In the genomic region with DNA sequence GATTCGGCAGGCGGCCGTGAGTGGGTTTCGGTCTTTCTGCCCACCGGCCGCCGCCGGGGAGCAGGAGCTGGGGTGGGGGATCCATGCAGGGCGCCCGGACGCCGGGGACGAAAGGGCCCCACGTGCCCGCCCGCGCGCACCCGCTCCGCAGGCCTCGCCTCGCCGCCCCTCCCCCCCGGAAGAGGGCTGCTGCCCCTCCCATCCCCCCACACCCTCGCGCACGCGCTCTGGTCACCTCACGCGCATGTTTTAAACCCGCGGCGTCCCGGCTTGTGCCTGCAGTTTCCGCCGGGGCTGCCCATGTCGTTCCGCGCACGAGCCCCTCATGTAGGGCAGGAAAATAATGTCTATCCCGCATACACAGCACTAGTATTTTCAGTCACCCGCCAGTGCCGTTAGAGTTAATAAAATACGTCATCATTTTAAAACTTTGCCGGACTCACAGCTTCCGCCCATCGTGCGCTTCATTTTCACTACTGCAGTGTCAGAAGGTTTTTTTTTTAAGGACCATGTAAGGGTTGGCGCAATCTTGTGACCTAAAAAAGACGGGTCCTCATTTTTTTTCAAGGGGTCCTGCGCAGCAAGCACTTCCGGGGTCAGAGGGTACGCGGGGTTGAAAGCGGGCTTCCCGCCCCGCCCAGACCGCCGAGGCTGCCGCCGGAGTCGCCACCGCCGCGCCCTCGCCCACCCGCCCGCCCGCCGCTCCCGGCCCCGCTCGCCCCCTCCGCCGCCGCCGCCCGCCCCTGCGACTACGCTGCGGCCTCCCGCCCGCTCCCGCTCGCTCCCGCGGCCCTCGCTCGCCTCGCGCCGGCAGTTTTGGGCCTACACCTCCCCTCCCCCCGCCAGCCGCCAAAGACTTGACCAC, we compare ENCODE assay signal across 1 cellular context.
TF ChIP-seq lines count a peak whose summit lies in the region.

A gene (plus strand): TSS at position 640 of the 865 bp plus-strand sequence. CDS start 267 bp downstream, outside the sequence.

TF ChIP-seq in K562, 482 proteins besides CTCF, POLR2A, EP300 and RAD21 (continued from another document and continues in another):
- TF ChIP-seq, protein P1, sequence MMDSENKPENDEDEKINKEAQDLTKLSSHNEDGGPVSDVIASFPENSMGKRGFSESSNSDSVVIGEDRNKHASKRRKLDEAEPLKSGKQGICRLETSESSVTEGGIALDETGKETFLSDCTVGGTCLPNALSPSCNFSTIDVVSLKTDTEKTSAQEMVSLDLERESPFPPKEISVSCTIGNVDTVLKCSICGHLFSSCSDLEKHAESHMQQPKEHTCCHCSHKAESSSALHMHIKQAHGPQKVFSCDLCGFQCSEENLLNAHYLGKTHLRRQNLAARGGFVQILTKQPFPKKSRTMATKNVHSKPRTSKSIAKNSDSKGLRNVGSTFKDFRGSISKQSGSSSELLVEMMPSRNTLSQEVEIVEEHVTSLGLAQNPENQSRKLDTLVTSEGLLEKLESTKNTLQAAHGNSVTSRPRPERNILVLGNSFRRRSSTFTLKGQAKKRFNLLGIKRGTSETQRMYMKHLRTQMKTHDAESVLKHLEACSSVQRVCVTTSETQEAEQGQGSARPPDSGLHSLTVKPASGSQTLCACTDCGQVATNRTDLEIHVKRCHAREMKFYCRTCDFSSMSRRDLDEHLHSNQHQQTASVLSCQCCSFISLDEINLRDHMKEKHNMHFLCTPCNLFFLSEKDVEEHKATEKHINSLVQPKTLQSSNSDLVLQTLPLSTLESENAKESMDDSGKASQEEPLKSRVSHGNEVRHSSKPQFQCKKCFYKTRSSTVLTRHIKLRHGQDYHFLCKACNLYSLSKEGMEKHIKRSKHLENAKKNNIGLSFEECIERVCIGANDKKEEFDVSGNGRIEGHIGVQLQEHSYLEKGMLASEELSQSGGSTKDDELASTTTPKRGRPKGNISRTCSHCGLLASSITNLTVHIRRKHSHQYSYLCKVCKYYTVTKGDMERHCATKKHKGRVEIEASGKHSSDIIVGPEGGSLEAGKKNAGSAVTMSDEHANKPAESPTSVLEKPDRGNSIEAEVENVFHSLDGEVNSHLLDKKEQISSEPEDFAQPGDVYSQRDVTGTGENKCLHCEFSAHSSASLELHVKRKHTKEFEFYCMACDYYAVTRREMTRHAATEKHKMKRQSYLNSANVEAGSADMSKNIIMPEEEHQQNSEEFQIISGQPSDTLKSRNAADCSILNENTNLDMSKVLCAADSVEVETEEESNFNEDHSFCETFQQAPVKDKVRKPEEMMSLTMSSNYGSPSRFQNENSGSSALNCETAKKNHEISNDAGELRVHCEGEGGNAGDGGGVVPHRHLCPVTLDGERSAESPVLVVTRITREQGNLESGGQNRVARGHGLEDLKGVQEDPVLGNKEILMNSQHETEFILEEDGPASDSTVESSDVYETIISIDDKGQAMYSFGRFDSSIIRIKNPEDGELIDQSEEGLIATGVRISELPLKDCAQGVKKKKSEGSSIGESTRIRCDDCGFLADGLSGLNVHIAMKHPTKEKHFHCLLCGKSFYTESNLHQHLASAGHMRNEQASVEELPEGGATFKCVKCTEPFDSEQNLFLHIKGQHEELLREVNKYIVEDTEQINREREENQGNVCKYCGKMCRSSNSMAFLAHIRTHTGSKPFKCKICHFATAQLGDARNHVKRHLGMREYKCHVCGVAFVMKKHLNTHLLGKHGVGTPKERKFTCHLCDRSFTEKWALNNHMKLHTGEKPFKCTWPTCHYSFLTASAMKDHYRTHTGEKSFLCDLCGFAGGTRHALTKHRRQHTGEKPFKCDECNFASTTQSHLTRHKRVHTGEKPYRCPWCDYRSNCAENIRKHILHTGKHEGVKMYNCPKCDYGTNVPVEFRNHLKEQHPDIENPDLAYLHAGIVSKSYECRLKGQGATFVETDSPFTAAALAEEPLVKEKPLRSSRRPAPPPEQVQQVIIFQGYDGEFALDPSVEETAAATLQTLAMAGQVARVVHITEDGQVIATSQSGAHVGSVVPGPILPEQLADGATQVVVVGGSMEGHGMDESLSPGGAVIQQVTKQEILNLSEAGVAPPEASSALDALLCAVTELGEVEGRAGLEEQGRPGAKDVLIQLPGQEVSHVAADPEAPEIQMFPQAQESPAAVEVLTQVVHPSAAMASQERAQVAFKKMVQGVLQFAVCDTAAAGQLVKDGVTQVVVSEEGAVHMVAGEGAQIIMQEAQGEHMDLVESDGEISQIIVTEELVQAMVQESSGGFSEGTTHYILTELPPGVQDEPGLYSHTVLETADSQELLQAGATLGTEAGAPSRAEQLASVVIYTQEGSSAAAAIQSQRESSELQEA (IDR thresholded peaks at IDR 0.05; ENCODE audit: low read depth) = no peak
- TF ChIP-seq, protein P2, sequence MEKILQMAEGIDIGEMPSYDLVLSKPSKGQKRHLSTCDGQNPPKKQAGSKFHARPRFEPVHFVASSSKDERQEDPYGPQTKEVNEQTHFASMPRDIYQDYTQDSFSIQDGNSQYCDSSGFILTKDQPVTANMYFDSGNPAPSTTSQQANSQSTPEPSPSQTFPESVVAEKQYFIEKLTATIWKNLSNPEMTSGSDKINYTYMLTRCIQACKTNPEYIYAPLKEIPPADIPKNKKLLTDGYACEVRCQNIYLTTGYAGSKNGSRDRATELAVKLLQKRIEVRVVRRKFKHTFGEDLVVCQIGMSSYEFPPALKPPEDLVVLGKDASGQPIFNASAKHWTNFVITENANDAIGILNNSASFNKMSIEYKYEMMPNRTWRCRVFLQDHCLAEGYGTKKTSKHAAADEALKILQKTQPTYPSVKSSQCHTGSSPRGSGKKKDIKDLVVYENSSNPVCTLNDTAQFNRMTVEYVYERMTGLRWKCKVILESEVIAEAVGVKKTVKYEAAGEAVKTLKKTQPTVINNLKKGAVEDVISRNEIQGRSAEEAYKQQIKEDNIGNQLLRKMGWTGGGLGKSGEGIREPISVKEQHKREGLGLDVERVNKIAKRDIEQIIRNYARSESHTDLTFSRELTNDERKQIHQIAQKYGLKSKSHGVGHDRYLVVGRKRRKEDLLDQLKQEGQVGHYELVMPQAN (IDR thresholded peaks at IDR 0.05; ENCODE audit: borderline replicate concordance) = no peak
- TF ChIP-seq JUND (IDR thresholded peaks at IDR 0.05; ENCODE audit: borderline replicate concordance, low read depth, low read length) (no peak; the same call in 1 of the 2 replicates), JUND (tag; IDR thresholded peaks at IDR 0.05; ENCODE audit: borderline replicate concordance, low read depth, low read length) (no peak; the same call in 1 of the 3 replicates), ELF1 (tag; IDR thresholded peaks at IDR 0.05) (peak; percentile 87), MECOM (CRISPR knock-in tag; IDR thresholded peaks at IDR 0.05) (no peak), ZFPM2 (CRISPR knock-in tag; IDR thresholded peaks at IDR 0.05) (no peak), ZNF12 (CRISPR knock-in tag; IDR thresholded peaks at IDR 0.05) (no peak), ZNF766 (CRISPR knock-in tag; conservative IDR thresholded peaks at IDR 0.05) (no peak; the same call in 1 of the 2 replicates), CXXC5 (CRISPR knock-in tag; IDR thresholded peaks at IDR 0.05) (peak; percentile 80), GATA2 (CRISPR knock-in tag; IDR thresholded peaks at IDR 0.05) (no peak), POLR3A (IDR thresholded peaks at IDR 0.05; ENCODE audit: borderline replicate concordance, extremely low read depth, insufficient read depth, insufficient read length) (no peak), SOX6 (IDR thresholded peaks at IDR 0.05) (no peak; the same call in 1 of the 2 replicates), PHB2 (IDR thresholded peaks at IDR 0.05; ENCODE audit: low read depth) (no peak), TBL1XR1 (IDR thresholded peaks at IDR 0.05; ENCODE audit: low read length in 2 of 2) (no peak; a peak in 2 of 4 replicates), MIER1 (IDR thresholded peaks at IDR 0.05; ENCODE audit: low read depth) (no peak), SRSF3 (IDR thresholded peaks at IDR 0.05; ENCODE audit: insufficient read depth, low read length) (no peak), KDM5B (IDR thresholded peaks at IDR 0.05; ENCODE audit: insufficient replicate concordance, low read depth, low read length) (no peak), EWSR1 (IDR thresholded peaks at IDR 0.05; ENCODE audit: borderline replicate concordance, low read depth, partially characterized antibody) (no peak), ZNF282 (CRISPR knock-in tag; IDR thresholded peaks at IDR 0.05) (no peak)
- TF ChIP-seq, protein P3, sequence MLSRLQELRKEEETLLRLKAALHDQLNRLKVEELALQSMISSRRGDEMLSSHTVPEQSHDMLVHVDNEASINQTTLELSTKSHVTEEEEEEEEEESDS (CRISPR knock-in tag; IDR thresholded peaks at IDR 0.05) = no peak
- TF ChIP-seq, protein P4, sequence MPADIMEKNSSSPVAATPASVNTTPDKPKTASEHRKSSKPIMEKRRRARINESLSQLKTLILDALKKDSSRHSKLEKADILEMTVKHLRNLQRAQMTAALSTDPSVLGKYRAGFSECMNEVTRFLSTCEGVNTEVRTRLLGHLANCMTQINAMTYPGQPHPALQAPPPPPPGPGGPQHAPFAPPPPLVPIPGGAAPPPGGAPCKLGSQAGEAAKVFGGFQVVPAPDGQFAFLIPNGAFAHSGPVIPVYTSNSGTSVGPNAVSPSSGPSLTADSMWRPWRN (IDR thresholded peaks at IDR 0.05; ENCODE audit: low read depth) = 0 out of 2 replicates have a peak, but pooled peaks have one; percentile 26
- TF ChIP-seq, protein P5, sequence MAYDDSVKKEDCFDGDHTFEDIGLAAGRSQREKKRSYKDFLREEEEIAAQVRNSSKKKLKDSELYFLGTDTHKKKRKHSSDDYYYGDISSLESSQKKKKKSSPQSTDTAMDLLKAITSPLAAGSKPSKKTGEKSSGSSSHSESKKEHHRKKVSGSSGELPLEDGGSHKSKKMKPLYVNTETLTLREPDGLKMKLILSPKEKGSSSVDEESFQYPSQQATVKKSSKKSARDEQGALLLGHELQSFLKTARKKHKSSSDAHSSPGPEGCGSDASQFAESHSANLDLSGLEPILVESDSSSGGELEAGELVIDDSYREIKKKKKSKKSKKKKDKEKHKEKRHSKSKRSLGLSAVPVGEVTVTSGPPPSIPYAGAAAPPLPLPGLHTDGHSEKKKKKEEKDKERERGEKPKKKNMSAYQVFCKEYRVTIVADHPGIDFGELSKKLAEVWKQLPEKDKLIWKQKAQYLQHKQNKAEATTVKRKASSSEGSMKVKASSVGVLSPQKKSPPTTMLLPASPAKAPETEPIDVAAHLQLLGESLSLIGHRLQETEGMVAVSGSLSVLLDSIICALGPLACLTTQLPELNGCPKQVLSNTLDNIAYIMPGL (CRISPR knock-in tag; IDR thresholded peaks at IDR 0.05) = no peak
- TF ChIP-seq, protein P6, sequence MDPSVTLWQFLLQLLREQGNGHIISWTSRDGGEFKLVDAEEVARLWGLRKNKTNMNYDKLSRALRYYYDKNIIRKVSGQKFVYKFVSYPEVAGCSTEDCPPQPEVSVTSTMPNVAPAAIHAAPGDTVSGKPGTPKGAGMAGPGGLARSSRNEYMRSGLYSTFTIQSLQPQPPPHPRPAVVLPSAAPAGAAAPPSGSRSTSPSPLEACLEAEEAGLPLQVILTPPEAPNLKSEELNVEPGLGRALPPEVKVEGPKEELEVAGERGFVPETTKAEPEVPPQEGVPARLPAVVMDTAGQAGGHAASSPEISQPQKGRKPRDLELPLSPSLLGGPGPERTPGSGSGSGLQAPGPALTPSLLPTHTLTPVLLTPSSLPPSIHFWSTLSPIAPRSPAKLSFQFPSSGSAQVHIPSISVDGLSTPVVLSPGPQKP (CRISPR knock-in tag; IDR thresholded peaks at IDR 0.05) = no peak
- TF ChIP-seq, protein P7, sequence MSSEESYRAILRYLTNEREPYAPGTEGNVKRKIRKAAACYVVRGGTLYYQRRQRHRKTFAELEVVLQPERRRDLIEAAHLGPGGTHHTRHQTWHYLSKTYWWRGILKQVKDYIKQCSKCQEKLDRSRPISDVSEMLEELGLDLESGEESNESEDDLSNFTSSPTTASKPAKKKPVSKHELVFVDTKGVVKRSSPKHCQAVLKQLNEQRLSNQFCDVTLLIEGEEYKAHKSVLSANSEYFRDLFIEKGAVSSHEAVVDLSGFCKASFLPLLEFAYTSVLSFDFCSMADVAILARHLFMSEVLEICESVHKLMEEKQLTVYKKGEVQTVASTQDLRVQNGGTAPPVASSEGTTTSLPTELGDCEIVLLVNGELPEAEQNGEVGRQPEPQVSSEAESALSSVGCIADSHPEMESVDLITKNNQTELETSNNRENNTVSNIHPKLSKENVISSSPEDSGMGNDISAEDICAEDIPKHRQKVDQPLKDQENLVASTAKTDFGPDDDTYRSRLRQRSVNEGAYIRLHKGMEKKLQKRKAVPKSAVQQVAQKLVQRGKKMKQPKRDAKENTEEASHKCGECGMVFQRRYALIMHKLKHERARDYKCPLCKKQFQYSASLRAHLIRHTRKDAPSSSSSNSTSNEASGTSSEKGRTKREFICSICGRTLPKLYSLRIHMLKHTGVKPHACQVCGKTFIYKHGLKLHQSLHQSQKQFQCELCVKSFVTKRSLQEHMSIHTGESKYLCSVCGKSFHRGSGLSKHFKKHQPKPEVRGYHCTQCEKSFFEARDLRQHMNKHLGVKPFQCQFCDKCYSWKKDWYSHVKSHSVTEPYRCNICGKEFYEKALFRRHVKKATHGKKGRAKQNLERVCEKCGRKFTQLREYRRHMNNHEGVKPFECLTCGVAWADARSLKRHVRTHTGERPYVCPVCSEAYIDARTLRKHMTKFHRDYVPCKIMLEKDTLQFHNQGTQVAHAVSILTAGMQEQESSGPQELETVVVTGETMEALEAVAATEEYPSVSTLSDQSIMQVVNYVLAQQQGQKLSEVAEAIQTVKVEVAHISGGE (CRISPR knock-in tag; IDR thresholded peaks at IDR 0.05) = no peak; a peak in 2 of 6 replicates
- TF ChIP-seq, protein P8, sequence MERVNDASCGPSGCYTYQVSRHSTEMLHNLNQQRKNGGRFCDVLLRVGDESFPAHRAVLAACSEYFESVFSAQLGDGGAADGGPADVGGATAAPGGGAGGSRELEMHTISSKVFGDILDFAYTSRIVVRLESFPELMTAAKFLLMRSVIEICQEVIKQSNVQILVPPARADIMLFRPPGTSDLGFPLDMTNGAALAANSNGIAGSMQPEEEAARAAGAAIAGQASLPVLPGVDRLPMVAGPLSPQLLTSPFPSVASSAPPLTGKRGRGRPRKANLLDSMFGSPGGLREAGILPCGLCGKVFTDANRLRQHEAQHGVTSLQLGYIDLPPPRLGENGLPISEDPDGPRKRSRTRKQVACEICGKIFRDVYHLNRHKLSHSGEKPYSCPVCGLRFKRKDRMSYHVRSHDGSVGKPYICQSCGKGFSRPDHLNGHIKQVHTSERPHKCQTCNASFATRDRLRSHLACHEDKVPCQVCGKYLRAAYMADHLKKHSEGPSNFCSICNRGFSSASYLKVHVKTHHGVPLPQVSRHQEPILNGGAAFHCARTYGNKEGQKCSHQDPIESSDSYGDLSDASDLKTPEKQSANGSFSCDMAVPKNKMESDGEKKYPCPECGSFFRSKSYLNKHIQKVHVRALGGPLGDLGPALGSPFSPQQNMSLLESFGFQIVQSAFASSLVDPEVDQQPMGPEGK (CRISPR knock-in tag; IDR thresholded peaks at IDR 0.05; ENCODE audit: borderline replicate concordance) = no peak
- TF ChIP-seq, protein P9, sequence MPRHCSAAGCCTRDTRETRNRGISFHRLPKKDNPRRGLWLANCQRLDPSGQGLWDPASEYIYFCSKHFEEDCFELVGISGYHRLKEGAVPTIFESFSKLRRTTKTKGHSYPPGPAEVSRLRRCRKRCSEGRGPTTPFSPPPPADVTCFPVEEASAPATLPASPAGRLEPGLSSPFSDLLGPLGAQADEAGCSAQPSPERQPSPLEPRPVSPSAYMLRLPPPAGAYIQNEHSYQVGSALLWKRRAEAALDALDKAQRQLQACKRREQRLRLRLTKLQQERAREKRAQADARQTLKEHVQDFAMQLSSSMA (CRISPR knock-in tag; IDR thresholded peaks at IDR 0.05) = no peak
- TF ChIP-seq, protein P10, sequence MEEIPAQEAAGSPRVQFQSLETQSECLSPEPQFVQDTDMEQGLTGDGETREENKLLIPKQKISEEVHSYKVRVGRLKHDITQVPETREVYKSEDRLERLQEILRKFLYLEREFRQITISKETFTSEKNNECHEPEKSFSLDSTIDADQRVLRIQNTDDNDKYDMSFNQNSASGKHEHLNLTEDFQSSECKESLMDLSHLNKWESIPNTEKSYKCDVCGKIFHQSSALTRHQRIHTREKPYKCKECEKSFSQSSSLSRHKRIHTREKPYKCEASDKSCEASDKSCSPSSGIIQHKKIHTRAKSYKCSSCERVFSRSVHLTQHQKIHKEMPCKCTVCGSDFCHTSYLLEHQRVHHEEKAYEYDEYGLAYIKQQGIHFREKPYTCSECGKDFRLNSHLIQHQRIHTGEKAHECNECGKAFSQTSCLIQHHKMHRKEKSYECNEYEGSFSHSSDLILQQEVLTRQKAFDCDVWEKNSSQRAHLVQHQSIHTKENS (CRISPR knock-in tag; IDR thresholded peaks at IDR 0.05) = no peak
